ENCODE assay signal across 23 cellular contexts in the genomic region with DNA sequence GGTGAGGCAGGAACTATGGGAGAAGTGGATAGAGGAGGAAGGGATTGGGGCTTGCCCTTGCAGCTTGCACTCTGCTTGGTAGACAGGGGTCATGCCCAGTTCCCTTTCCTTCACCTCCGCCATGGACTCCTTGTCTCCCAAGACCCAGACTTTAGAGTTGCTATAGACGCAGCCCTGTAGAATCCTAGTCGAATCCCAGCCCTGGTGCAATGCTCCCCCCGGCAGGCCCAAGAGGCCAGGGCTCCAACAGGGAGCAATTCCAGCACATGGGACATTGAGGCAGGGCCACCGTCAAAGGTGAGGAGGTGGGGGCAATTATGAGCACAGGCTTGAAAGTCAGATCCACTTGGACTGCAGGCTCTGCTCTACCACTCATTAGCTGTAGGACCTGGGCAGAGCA. TPM values are rescaled to one million over a fixed set of nuclear protein-coding genes. Genes with fewer than 3 reads are reported as not detected.
DNase-seq lines count a peak whose midpoint lies in the region; TF ChIP-seq lines count a peak whose summit lies in the region.
"Had no signal": no experiment of that assay in that cellular context is flagged by ENCODE, and none has a peak within 500 bp of the region (broad histone marks: within the 10 kb centered on the region; RNA-seq: fewer than 3 reads in every experiment).

No MANE protein-coding gene starts in this region.

- no peaks in the 10 kb centered on the region for H3K79me2 ChIP-seq in hepatocyte

- H3K36me3 Mint-ChIP-seq in Caco-2 (ENCODE audit: insufficient read depth, unreplicated experiment): peaks cover 6% of the 10 kb centered on the region
- H3K36me3 Mint-ChIP-seq: activated naive CD4-positive, alpha-beta T cell treated with anti-CD3 and anti-CD28 coated beads, Interleukin-2, amount 50 U/mL, for 72 hours; IgD-negative memory B cell had no signal

- H3K4me1 ChIP-seq in Caco-2 (peaks cover 34% of the 10 kb centered on the region), hepatocyte (ENCODE audit: insufficient read depth) (peaks cover 28% of the 10 kb centered on the region)

- CTCF ChIA-PET in Caco-2 (lab: Charles Lee): interaction anchor here (1.1 kb wide), 1 partner anchor 22 kb away, joined by 3 read pairs; no protein-coding TSS in a partner anchor

- intact Hi-C loops in Caco-2 (cut with micrococcal nuclease; ENCODE audit: unreplicated experiment) (no loop called here), posterior vena cava (cut with DNase I) (no loop called here)

- H3K27me3 Mint-ChIP-seq in Caco-2 (ENCODE audit: insufficient read depth, unreplicated experiment): no peaks in the 10 kb centered on the region
- H3K27me3 Mint-ChIP-seq: stimulated activated naive CD8-positive, alpha-beta T cell treated with anti-CD3 and anti-CD28 coated beads, Interleukin-15, Interleukin-2, amounts not matched to agents 100 ng/mL and 50 ng/mL, for 24 hours had no signal

- no peaks in the 10 kb centered on the region for H3K9me2 ChIP-seq in hepatocyte (replicated peaks; ENCODE audit: insufficient read depth)

- H3K36me3 ChIP-seq in Caco-2 (ENCODE audit: control insufficient read depth, insufficient read depth, low read length): no peaks in the 10 kb centered on the region
- no peaks in the 10 kb centered on the region for H3K36me3 ChIP-seq in hepatocyte (replicated peaks; ENCODE audit: insufficient read depth, low read depth)
- H3K36me3 ChIP-seq: heart left ventricle, pancreas, right atrium auricular region, SJCRH30 had no signal

- H3K27ac ChIP-seq in VCaP: peak overlapping the region; percentile 92
- peak overlapping the region; percentile 20 for H3K27ac ChIP-seq in hepatocyte
- H3K27ac ChIP-seq: heart left ventricle, pancreas, right atrium auricular region, SJCRH30 had no signal

- no peak overlapping the region for H3K4me3 ChIP-seq in Caco-2 (ENCODE audit: low read depth, low read length)
- no peak overlapping the region for H3K4me3 ChIP-seq in hepatocyte
- H3K4me3 ChIP-seq: heart left ventricle, pancreas, right atrium auricular region, SJCRH30 had no signal

- peak overlapping the region; percentile 26 for H3K27ac Mint-ChIP-seq in Caco-2 (ENCODE audit: unreplicated experiment)
- H3K27ac Mint-ChIP-seq: IgD-negative memory B cell; stimulated activated naive CD8-positive, alpha-beta T cell treated with anti-CD3 and anti-CD28 coated beads, Interleukin-15, Interleukin-2, amounts not matched to agents 100 ng/mL and 50 ng/mL, for 24 hours had no signal

- H2AFZ ChIP-seq in hepatocyte: no peak overlapping the region

- 91% methylated on average over 5 of the region's 5 CpGs for WGBS in hepatocyte (ENCODE audit: low lambda C conversion rate, missing lambda C conversion rate)

- BruUV-seq in Caco-2 (replicated peaks; lab: Mats Ljungman, UMichigan): no TSS peak

- H3K4me1 Mint-ChIP-seq in Caco-2 (ENCODE audit: low read depth, unreplicated experiment): peaks cover 22% of the 10 kb centered on the region
- H3K4me1 Mint-ChIP-seq: IgD-negative memory B cell had no signal

- no peaks in the 10 kb centered on the region for H3K9me3 ChIP-seq in Caco-2
- H3K9me3 ChIP-seq in hepatocyte (ENCODE audit: low read depth): no peaks in the 10 kb centered on the region
- H3K9me3 ChIP-seq: heart left ventricle, pancreas, right atrium auricular region, SJCRH30 had no signal

- H3K9me3 Mint-ChIP-seq in Caco-2 (ENCODE audit: unreplicated experiment): peaks cover under 1% of the 10 kb centered on the region
- H3K9me3 Mint-ChIP-seq: activated naive CD4-positive, alpha-beta T cell treated with anti-CD3 and anti-CD28 coated beads, Interleukin-2, amount 50 U/mL, for 72 hours; IgD-negative memory B cell; neural crest cell; stimulated activated naive CD8-positive, alpha-beta T cell treated with anti-CD3 and anti-CD28 coated beads, Interleukin-15, Interleukin-2, amounts not matched to agents 100 ng/mL and 50 ng/mL, for 24 hours had no signal

- H4K20me1 ChIP-seq in hepatocyte (ENCODE audit: insufficient read depth, poor library complexity, severe bottlenecking): no peaks in the 10 kb centered on the region

- no peak overlapping the region for H3K4me3 Mint-ChIP-seq in Caco-2 (ENCODE audit: unreplicated experiment)
- H3K4me3 Mint-ChIP-seq: IgD-negative memory B cell; neural crest cell; stimulated activated naive CD8-positive, alpha-beta T cell treated with anti-CD3 and anti-CD28 coated beads, Interleukin-15, Interleukin-2, amounts not matched to agents 100 ng/mL and 50 ng/mL, for 24 hours had no signal

- H3K27me3 ChIP-seq in Caco-2 (replicated peaks; ENCODE audit: control insufficient read depth, insufficient read depth, low read length) (no peaks in the 10 kb centered on the region), hepatocyte (no peaks in the 10 kb centered on the region)
- H3K27me3 ChIP-seq: heart left ventricle, pancreas, right atrium auricular region, SJCRH30 had no signal

- DNase-seq in Caco-2 (no peak), hepatocyte (ENCODE audit: low spot score) (no peak), posterior vena cava (ENCODE audit: low spot score) (peak; percentile 34), CD1c-positive myeloid dendritic cell (ENCODE audit: extremely low spot score) (no peak), NCI-H1417 treated with DMSO at 0.1 percent for 48 hours (lab: John Stamatoyannopoulos, UW) (no peak), SHP77 treated with DMSO at 0.1 percent for 48 hours (lab: John Stamatoyannopoulos, UW) (no peak)
- DNase-seq: activated CD4-positive, CD25-positive, alpha-beta regulatory T cell; DMS153; foreskin melanocyte; left cardiac atrium; mammary epithelial cell; NCI-H1092 treated with DMSO at 0.1 percent for 48 hours; NCI-H187; stimulated activated CD8-positive, alpha-beta memory T cell treated with anti-CD3 and anti-CD28 coated beads, Interleukin-4, amount 100 ng/mL, for 48 hours had no signal

- no peak overlapping the region for H3K4me2 ChIP-seq in hepatocyte

- POLR2A ChIA-PET in Caco-2 (lab: Charles Lee): interaction anchor here (0.6 kb wide), 2 partner anchors 45 to 178 kb away, joined by 3 to 5 read pairs; no protein-coding TSS in a partner anchor

- TF ChIP-seq CTCF in Caco-2 (IDR thresholded peaks at IDR 0.05; ENCODE audit: insufficient read depth in 1 of 2, low read depth in 1 of 2, low read length in 1 of 2, severe bottlenecking in 1 of 2, unreplicated experiment in 1 of 2) (no peak), VCaP (conservative IDR thresholded peaks at IDR 0.05) (no peak), hepatocyte (IDR thresholded peaks at IDR 0.05; ENCODE audit: poor library complexity) (no peak)

RNA-seq across cellular contexts. Expression of a gene that starts 29.5 kb away (rescaled TPM):
- total RNA-seq in Caco-2 (2022): 5.7 and 6.6 TPM in 2 replicates
- total RNA-seq in hepatocyte: 4.5 and 5.6 TPM in 2 replicates
- 3.5 and 5.0 TPM in 2 replicates for polyA plus RNA-seq in hepatocyte
- total RNA-seq in posterior vena cava: 1 to 10 TPM; 2.5 to 4.0 TPM

RNA-seq across cellular contexts. Expression of a gene that starts 31.3 kb away (rescaled TPM):
- total RNA-seq in Caco-2 (2022) (0.07 and 0.09 TPM in 2 replicates), hepatocyte (1.4 and 5.0 TPM in 2 replicates), posterior vena cava (1 to 10 TPM; 1.8 to 2.5 TPM)
- polyA plus RNA-seq in hepatocyte: 7.3 and 14.0 TPM in 2 replicates
- total RNA-seq: mammary epithelial cell had no signal
- polyA plus RNA-seq: IgD-negative memory B cell, mammary epithelial cell had no signal

RNA-seq across cellular contexts. Expression of a gene that starts 44.2 kb away (rescaled TPM):
- total RNA-seq in Caco-2 (2022) (17.8 and 19.5 TPM in 2 replicates), hepatocyte (13.1 and 14.5 TPM in 2 replicates), posterior vena cava (10 to 100 TPM; 16.2 to 22.4 TPM)
- 26.7 and 32.0 TPM in 2 replicates for polyA plus RNA-seq in hepatocyte
